26 cellular contexts compared by ENCODE assay signal in the genomic region with DNA sequence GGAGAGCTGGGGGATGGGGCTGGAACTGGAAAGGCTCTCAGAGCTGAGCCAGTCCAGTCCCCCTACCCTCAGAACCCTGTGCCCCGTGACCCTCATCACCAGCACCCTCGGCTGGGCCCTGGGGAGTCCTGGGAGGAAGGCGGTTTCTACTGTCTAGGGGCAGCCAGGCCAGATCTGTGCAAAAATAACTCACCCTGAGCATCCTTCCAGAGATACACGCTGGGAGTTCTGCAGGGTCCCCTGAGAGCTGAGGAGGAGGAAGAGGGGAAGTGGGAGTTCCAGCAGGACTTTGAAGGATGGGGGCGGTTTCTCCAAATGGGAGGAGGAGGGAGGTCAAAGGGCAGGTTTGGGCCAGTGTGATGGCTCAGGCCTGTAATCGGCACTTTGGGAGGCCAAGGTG. TPM values are rescaled to one million over a fixed set of nuclear protein-coding genes. Genes with fewer than 3 reads are reported as not detected.
"Had no signal": no experiment of that assay in that cellular context is flagged by ENCODE, and none has a peak within 500 bp of the region (broad histone marks: within the 10 kb centered on the region; RNA-seq: fewer than 3 reads in every experiment).

No MANE protein-coding gene starts in this region.

- H3K9me3 Mint-ChIP-seq: activated naive CD8-positive, alpha-beta T cell treated with anti-CD3 and anti-CD28 coated beads, Interleukin-2, amount 10 ng/mL, durations not matched to agents 7 days and 5 days; WTC11 had no signal

- H3K9me3 ChIP-seq: adrenal gland, Peyer's patch had no signal

- H3K4me3 Mint-ChIP-seq: activated CD8-positive, alpha-beta T cell treated with anti-CD3 and anti-CD28 coated beads, Interleukin-2, amount 10 ng/mL, durations not matched to agents 7 days and 5 days; activated naive CD8-positive, alpha-beta T cell treated with anti-CD3 and anti-CD28 coated beads, Interleukin-2, amount 10 ng/mL, durations not matched to agents 7 days and 5 days; T-helper 17 cell; WTC11 had no signal

- H3K27me3 ChIP-seq: adrenal gland, Peyer's patch had no signal

- H3K36me3 Mint-ChIP-seq: activated naive CD8-positive, alpha-beta T cell treated with anti-CD3 and anti-CD28 coated beads, Interleukin-2, amount 10 ng/mL, durations not matched to agents 7 days and 5 days; WTC11 had no signal

- H3K36me3 ChIP-seq: adrenal gland, Peyer's patch had no signal

- H3K4me3 ChIP-seq: adrenal gland, Peyer's patch had no signal

- DNase-seq: activated CD4-positive, alpha-beta T cell treated with anti-CD3 and anti-CD28 coated beads for 48 hours; activated CD4-positive, alpha-beta T cell treated with anti-CD3 and anti-CD28 coated beads, Interleukin-2, amount 50 U/mL, for 4 hours; activated CD4-positive, CD25-positive, alpha-beta regulatory T cell treated with anti-CD3 and anti-CD28 coated beads, Interleukin-2, amount 50 U/mL, for 72 hours; activated CD8-positive, alpha-beta memory T cell treated with anti-CD3 and anti-CD28 coated beads, Interleukin-2, amount 50 U/mL, for 48 hours; activated CD8-positive, alpha-beta T cell treated with anti-CD3 and anti-CD28 coated beads, Interleukin-2, amount 10 ng/mL, durations not matched to agents 7 days and 5 days; activated naive CD4-positive, alpha-beta T cell treated with anti-CD3 and anti-CD28 coated beads, Interleukin-2, amount 50 U/mL, for 16 hours; activated naive CD8-positive, alpha-beta T cell treated with anti-CD3 and anti-CD28 coated beads, Interleukin-2, amount 10 ng/mL, durations not matched to agents 7 days and 5 days; activated T-cell treated with anti-CD3 and anti-CD28 coated beads, Interleukin-2, amount 50 U/mL, for 1 hour; adrenal gland; anterior cingulate cortex; caudate nucleus; Karpas-422; MM.1S; NCI-H1105 treated with DMSO at 0.1 percent for 48 hours; NCI-H1436 treated with DMSO at 0.1 percent for 48 hours; NCI-H187; NCI-H2081; NCI-H510A treated with DMSO at 0.1 percent for 48 hours; NK-92 treated with Interleukin-12 subunit alpha and Interleukin-12 subunit beta, amount 100 ng/mL, for 24 hours; OCI-M1; Peyer's patch; SHP77 treated with DMSO at 0.1 percent for 48 hours; T-helper 17 cell; T-helper 9 cell had no signal

- H3K27ac ChIP-seq: adrenal gland, Peyer's patch, RWPE1 had no signal

- H3K4me1 ChIP-seq: adrenal gland, Peyer's patch had no signal

- H3K27ac Mint-ChIP-seq: activated CD8-positive, alpha-beta T cell treated with anti-CD3 and anti-CD28 coated beads, Interleukin-2, amount 10 ng/mL, durations not matched to agents 7 days and 5 days; activated naive CD8-positive, alpha-beta T cell treated with anti-CD3 and anti-CD28 coated beads, Interleukin-2, amount 10 ng/mL, durations not matched to agents 7 days and 5 days; T-helper 17 cell; WTC11 had no signal

RNA-seq across cellular contexts. Expression of a gene that starts 5.0 kb away (rescaled TPM):
- total RNA-seq: activated CD8-positive, alpha-beta T cell treated with anti-CD3 and anti-CD28 coated beads, Interleukin-2, amount 10 ng/mL, durations not matched to agents 7 days and 5 days; activated naive CD8-positive, alpha-beta T cell treated with anti-CD3 and anti-CD28 coated beads, Interleukin-2, amount 10 ng/mL, durations not matched to agents 7 days and 5 days; Peyer's patch; T-helper 17 cell; WTC11 had no signal
